ENCODE assay signal across 10 cellular contexts in the genomic region with DNA sequence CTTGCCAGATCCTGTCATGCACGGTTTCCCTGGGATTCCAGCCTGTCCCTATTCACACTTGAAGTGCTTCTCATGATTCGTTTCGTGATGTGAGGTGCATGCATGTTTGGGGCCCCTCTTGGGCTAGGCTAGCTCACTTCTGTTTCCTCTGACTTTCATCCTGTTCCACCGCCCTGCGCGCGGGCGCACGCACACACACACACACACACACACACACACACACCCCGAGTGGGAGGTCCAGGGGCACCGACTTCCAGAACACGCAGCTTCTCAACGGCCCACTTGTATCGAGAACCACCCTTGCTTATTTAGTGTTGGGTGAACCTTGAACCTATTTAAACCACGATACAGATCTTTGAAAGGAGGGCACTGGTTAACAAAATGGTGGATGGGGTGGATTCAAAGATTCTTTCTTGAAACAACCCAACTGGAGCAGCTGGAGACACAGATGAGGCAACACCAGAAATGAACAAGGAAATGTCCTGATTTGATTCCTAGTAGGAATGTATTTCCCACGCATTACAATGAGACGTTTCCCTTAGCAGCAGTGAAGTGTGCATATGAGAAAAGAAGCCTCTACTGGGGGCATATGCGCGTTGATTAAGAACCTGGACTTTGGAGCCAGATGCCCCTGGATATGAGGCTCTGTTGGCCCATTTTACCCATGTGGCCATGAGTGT. TPM values are rescaled to one million over a fixed set of nuclear protein-coding genes. Genes with fewer than 3 reads are reported as not detected.
DNase-seq lines count a peak whose midpoint lies in the region; ATAC-seq, FAIRE-seq and TF ChIP-seq lines count a peak whose summit lies in the region.
"Had no signal": no experiment of that assay in that cellular context is flagged by ENCODE, and none has a peak within 500 bp of the region (broad histone marks: within the 10 kb centered on the region; RNA-seq: fewer than 3 reads in every experiment).

No MANE protein-coding gene starts in this region.

- CTCF ChIA-PET in endothelial cell of umbilical vein (lab: Charles Lee) = interaction anchor here (1.1 to 2.6 kb wide), 10 partner anchors 13 to 306 kb away, joined by 3 to 8 read pairs (median 4); no protein-coding TSS in a partner anchor

- H3K27me3 ChIP-seq in endothelial cell of umbilical vein (ENCODE audit: control insufficient read depth in 2 of 2, insufficient read depth in 2 of 2, low read length in 2 of 2) = no peaks in the 10 kb centered on the region
- no peaks in the 10 kb centered on the region for H3K27me3 ChIP-seq in left lung
- H3K27me3 ChIP-seq: SJSA1 had no signal

- H4K20me1 ChIP-seq in endothelial cell of umbilical vein (replicated peaks; ENCODE audit: control insufficient read depth, extremely low read depth, insufficient read depth, low read length) = peaks cover 5% of the 10 kb centered on the region

- no peak overlapping the region for H2AFZ ChIP-seq in endothelial cell of umbilical vein (ENCODE audit: low read depth, low read length)

- intact Hi-C loops in endothelial cell of umbilical vein (cut with micrococcal nuclease) = no loop called here
- intact Hi-C loops in sciatic nerve (cut with DNase I) = no loop called here
- intact Hi-C loops in left lung (cut with DNase I) = loop anchor here in 1 of 2 donors (10.0 kb wide), 1 partner anchor 304 kb away; no protein-coding TSS in a partner anchor

- FAIRE-seq in GM12892 (lab: Jason Lieb, UNC) (peak; percentile 24), endothelial cell of umbilical vein (lab: Jason Lieb, UNC) (no peak)

- H3K9me3 ChIP-seq in endothelial cell of umbilical vein (replicated peaks; ENCODE audit: control insufficient read depth, insufficient read depth, low read length) (no peaks in the 10 kb centered on the region), left lung (no peaks in the 10 kb centered on the region)
- H3K9me3 ChIP-seq: SJSA1 had no signal

- H3K79me2 ChIP-seq in endothelial cell of umbilical vein (ENCODE audit: control insufficient read depth, insufficient read depth, low read length) = peaks cover 100% of the 10 kb centered on the region

- no peaks in the 10 kb centered on the region for H3K9me1 ChIP-seq in endothelial cell of umbilical vein (replicated peaks; ENCODE audit: control insufficient read depth, extremely low read depth, insufficient read depth, low read length)

- no peak for TF ChIP-seq POLR2A in GM12892 (IDR thresholded peaks at IDR 0.05; ENCODE audit: low read depth, low read length)
- no peak for TF ChIP-seq POLR2A in endothelial cell of umbilical vein (IDR thresholded peaks at IDR 0.05; ENCODE audit: low read depth, low read length)

- no peak for ATAC-seq in HG02798 (IDR thresholded peaks at IDR 0.05; ENCODE audit: poor library complexity, unreplicated experiment)
- ATAC-seq in sciatic nerve = no peak
- ATAC-seq in left lung = no peak

- peak overlapping the region; percentile 90 for H3K4me2 ChIP-seq in endothelial cell of umbilical vein (ENCODE audit: insufficient read depth, low read length)

- TF ChIP-seq CTCF in endothelial cell of umbilical vein (IDR thresholded peaks at IDR 0.05; ENCODE audit: extremely low read depth in 1 of 2, insufficient read depth in 1 of 2, low read depth in 1 of 2, low read length in 2 of 2) (no peak), left lung (IDR thresholded peaks at IDR 0.05) (no peak)

- H3K27ac ChIP-seq in endothelial cell of umbilical vein (ENCODE audit: insufficient read depth, low read depth, low read length) (peak overlapping the region; percentile 82), left lung (peak overlapping the region in 1 of 2 donors; percentile 48)
- H3K27ac ChIP-seq: SJSA1 had no signal

- dilution Hi-C loops in endothelial cell of umbilical vein (cut with MboI; ENCODE audit: extremely low pct_ligation_motif_present, low sequenced_read_pairs) = no loop called here

- H3K4me1 ChIP-seq in endothelial cell of umbilical vein (ENCODE audit: control insufficient read depth, extremely low read depth, insufficient read depth, low read length) = peaks cover 98% of the 10 kb centered on the region
- H3K4me1 ChIP-seq in left lung = peaks cover 3 to 85% of the 10 kb centered on the region in 2 donors

- POLR2A ChIA-PET in endothelial cell of umbilical vein (lab: Charles Lee) = interaction anchor here (0.8 to 1.3 kb wide), 3 partner anchors 15 to 140 kb away, joined by 3 to 5 read pairs (median 3); no protein-coding TSS in a partner anchor

- H3K4me3 ChIP-seq in endothelial cell of umbilical vein (replicated peaks in 1 of 3; ENCODE audit: insufficient read depth in 1 of 3, low read depth in 1 of 3, low read length in 3 of 3) (no peak overlapping the region), left lung (no peak overlapping the region)
- H3K4me3 ChIP-seq: SJSA1 had no signal

- H3K9ac ChIP-seq in endothelial cell of umbilical vein (replicated peaks; ENCODE audit: extremely low read depth, insufficient read depth, low read length) = peak overlapping the region; percentile 62

- no TSS peak for BruUV-seq in endothelial cell of umbilical vein (replicated peaks; lab: Mats Ljungman, UMichigan)

- H3K36me3 ChIP-seq in endothelial cell of umbilical vein (ENCODE audit: control insufficient read depth in 2 of 2, extremely low read depth in 1 of 2, insufficient read depth in 2 of 2, low read length in 2 of 2) = peaks cover 3 to 14% of the 10 kb centered on the region in 2 experiments
- H3K36me3 ChIP-seq in left lung = peaks cover 0 to 5% of the 10 kb centered on the region in 2 donors

- DNase-seq in GM12892 (ENCODE audit: insufficient read length) (no peak), endothelial cell of umbilical vein (ENCODE audit: low read depth, low spot score) (peak; percentile 50), sciatic nerve (ENCODE audit: low spot score) (no peak), left lung (no peak), NCI-H2081 treated with DMSO at 0.1 percent for 48 hours (lab: John Stamatoyannopoulos, UW) (no peak)
- DNase-seq in activated CD4-positive, alpha-beta T cell treated with anti-CD3 and anti-CD28 coated beads, Interleukin-2, amount 50 U/mL, for 48 hours = peak; percentile 54 to 65
- peak; percentile 38 for DNase-seq in stimulated activated CD4-positive, alpha-beta T cell treated with anti-CD3 and anti-CD28 coated beads, Interleukin-2, amount 100 ng/mL, for 4 hours (ENCODE audit: low read depth)
- DNase-seq: Karpas-422 had no signal

TF ChIP-seq in endothelial cell of umbilical vein, 7 proteins besides CTCF, POLR2A, EP300 and RAD21:
- TF ChIP-seq FOS (IDR thresholded peaks at IDR 0.05; ENCODE audit: borderline replicate concordance, insufficient read depth, low read length) (no peak), EZH2 (IDR thresholded peaks at IDR 0.05; ENCODE audit: borderline replicate concordance, low read depth, low read length, severe bottlenecking) (no peak), MYC (IDR thresholded peaks at IDR 0.05; ENCODE audit: low read depth, low read length) (no peak), POLR2AphosphoS5 (IDR thresholded peaks at IDR 0.05; ENCODE audit: insufficient read depth, low read depth, low read length) (no peak), JUN (IDR thresholded peaks at IDR 0.05; ENCODE audit: borderline replicate concordance, insufficient read depth, insufficient read length, low read depth) (no peak), GATA2 (IDR thresholded peaks at IDR 0.05; ENCODE audit: insufficient read depth, insufficient read length, low read depth, low read length) (no peak)
- TF ChIP-seq, protein P1, sequence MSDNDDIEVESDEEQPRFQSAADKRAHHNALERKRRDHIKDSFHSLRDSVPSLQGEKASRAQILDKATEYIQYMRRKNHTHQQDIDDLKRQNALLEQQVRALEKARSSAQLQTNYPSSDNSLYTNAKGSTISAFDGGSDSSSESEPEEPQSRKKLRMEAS (IDR thresholded peaks at IDR 0.05; ENCODE audit: insufficient read depth, insufficient read length) = no peak

RNA-seq across cellular contexts. Expression of a gene that starts 16.3 kb away (rescaled TPM):
- polyA plus RNA-seq in GM12892 (2012; ENCODE audit: missing spikeins) = 3.0 TPM
- total RNA-seq in endothelial cell of umbilical vein = 128 and 132 TPM in 2 replicates
- polyA plus RNA-seq in endothelial cell of umbilical vein = 51.4 and 64.8 TPM in 2 replicates
- polyA plus RNA-seq in endothelial cell of umbilical vein (2011; cell fraction: cytosol; rRNA removed) = 65.6 and 73.3 TPM in 2 replicates
- 55.3 and 57.1 TPM in 2 replicates for polyA plus RNA-seq in endothelial cell of umbilical vein (2011; cell fraction: nucleus; rRNA removed)
- polyA plus RNA-seq in endothelial cell of umbilical vein (2012) = 123 and 151 TPM in 2 replicates
- polyA minus RNA-seq in endothelial cell of umbilical vein = 66.8 and 84.1 TPM in 2 replicates
- polyA minus RNA-seq in endothelial cell of umbilical vein (2011; cell fraction: cytosol; rRNA and poly(A)+ RNA removed) = 6.1 TPM
- 76.7 and 83.6 TPM in 2 replicates for polyA minus RNA-seq in endothelial cell of umbilical vein (2011; cell fraction: nucleus; rRNA and poly(A)+ RNA removed)
- 30.2 TPM for total RNA-seq in sciatic nerve
- 10 to 100 TPM; 39.1 to 55.1 TPM for total RNA-seq in left lung

Comparison
In these comparisons a context has a peak if more than half of its experiments do, and no peak if none do; other contexts are left out.
1. DNase-seq: peak in activated CD4-positive, alpha-beta T cell treated with anti-CD3 and anti-CD28 coated beads, Interleukin-2, amount 50 U/mL, for 48 hours (2 of 2), endothelial cell of umbilical vein (single experiment) and stimulated activated CD4-positive, alpha-beta T cell treated with anti-CD3 and anti-CD28 coated beads, Interleukin-2, amount 100 ng/mL, for 4 hours (single experiment); none in GM12892 (single experiment), sciatic nerve (single experiment), left lung (0 of 2) and NCI-H2081 treated with DMSO at 0.1 percent for 48 hours (single experiment).